ENCODE assay signal across 14 cellular contexts in the genomic region with DNA sequence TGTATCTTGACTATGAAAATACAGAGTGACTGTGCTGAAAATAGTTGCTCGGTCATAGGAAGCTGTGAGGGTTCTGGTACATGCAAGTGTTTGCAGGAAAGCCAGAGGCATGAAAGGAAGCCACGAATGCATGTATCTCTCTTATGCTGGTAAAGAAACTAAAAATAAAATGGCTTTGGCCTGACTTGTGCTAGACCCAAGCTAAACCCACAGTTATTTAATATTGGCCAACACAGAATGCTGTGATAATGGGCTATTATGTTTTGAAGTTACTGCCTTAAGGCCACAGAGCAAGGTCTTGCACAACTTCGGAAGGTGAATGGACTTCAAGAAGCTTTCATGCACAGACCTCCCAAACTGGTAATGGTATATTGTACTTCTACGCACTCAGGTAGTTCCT.
DNase-seq lines count a peak whose midpoint lies in the region; ATAC-seq and TF ChIP-seq lines count a peak whose summit lies in the region.
"Had no signal": no experiment of that assay in that cellular context is flagged by ENCODE, and none has a peak within 500 bp of the region (broad histone marks: within the 10 kb centered on the region; RNA-seq: fewer than 3 reads in every experiment).

No MANE protein-coding gene starts in this region.

- H3K79me1 ChIP-seq in trophoblast cell (ENCODE audit: low read length): no peaks in the 10 kb centered on the region

- H3K27ac Mint-ChIP-seq in CD4-positive, alpha-beta T cell: no peak overlapping the region
- H3K27ac Mint-ChIP-seq: CD8-positive, alpha-beta memory T cell had no signal

- H3K4me1 ChIP-seq in trophoblast cell (ENCODE audit: control insufficient read depth in 1 of 2, insufficient read depth in 2 of 2, low read length in 2 of 2): no peaks in the 10 kb centered on the region

- TF ChIP-seq CTCF in CD4-positive, alpha-beta T cell (IDR thresholded peaks at IDR 0.05): no peak

- no peak overlapping the region for H3K14ac ChIP-seq in trophoblast cell (ENCODE audit: low read length)

- no peak overlapping the region for H3K23ac ChIP-seq in trophoblast cell (ENCODE audit: low read length)

- H3K36me3 ChIP-seq in trophoblast cell (ENCODE audit: control insufficient read depth in 1 of 2, insufficient read depth in 2 of 2, low read length in 2 of 2): no peaks in the 10 kb centered on the region

- H4K8ac ChIP-seq in trophoblast cell (ENCODE audit: low read depth, low read length): no peak overlapping the region

- POLR2A ChIA-PET in CD4-positive, alpha-beta T cell (lab: Charles Lee): no interaction called here

- no peaks in the 10 kb centered on the region for H3K4me1 Mint-ChIP-seq in CD4-positive, alpha-beta T cell (ENCODE audit: low read depth)
- H3K4me1 Mint-ChIP-seq: CD8-positive, alpha-beta memory T cell had no signal

- WGBS in trophoblast cell (ENCODE audit: extremely low coverage, insufficient coverage, insufficient read length): no CpG with 5 or more reads among the region's 4 CpGs

- H3K27me3 Mint-ChIP-seq in CD4-positive, alpha-beta T cell: no peaks in the 10 kb centered on the region
- H3K27me3 Mint-ChIP-seq: CD8-positive, alpha-beta memory T cell had no signal

- no peak overlapping the region for H2AK5ac ChIP-seq in trophoblast cell (ENCODE audit: low read length)

- H3K4ac ChIP-seq in trophoblast cell (ENCODE audit: low read depth, low read length): no peak overlapping the region

- no peaks in the 10 kb centered on the region for H3K9me3 Mint-ChIP-seq in CD4-positive, alpha-beta T cell

- no peak overlapping the region for H3K9ac ChIP-seq in trophoblast cell (ENCODE audit: low read length)

- H3K9me3 ChIP-seq in trophoblast cell (ENCODE audit: insufficient read depth, low read depth, low read length): no peaks in the 10 kb centered on the region
- no peaks in the 10 kb centered on the region for H3K9me3 ChIP-seq in CD4-positive, alpha-beta T cell (ENCODE audit: control insufficient read depth, low read length)

- H3K18ac ChIP-seq in trophoblast cell (ENCODE audit: low read length): no peak overlapping the region

- CTCF ChIA-PET in CD4-positive, alpha-beta T cell (lab: Charles Lee): no interaction called here

- no peaks in the 10 kb centered on the region for H3K27me3 ChIP-seq in trophoblast cell (ENCODE audit: insufficient read depth, low read length)
- H3K27me3 ChIP-seq in CD4-positive, alpha-beta T cell (ENCODE audit: control insufficient read depth, insufficient read depth, low read length): no peaks in the 10 kb centered on the region

- H3K79me2 ChIP-seq in trophoblast cell (ENCODE audit: control insufficient read depth, insufficient read depth, low read length, poor library complexity): no peaks in the 10 kb centered on the region

- H3K4me2 ChIP-seq in trophoblast cell (ENCODE audit: low read length): no peak overlapping the region

- no peak overlapping the region for H2AFZ ChIP-seq in trophoblast cell (ENCODE audit: insufficient read depth, low read length, poor library complexity)

- no peak for ATAC-seq in GM18520 (IDR thresholded peaks at IDR 0.05; ENCODE audit: unreplicated experiment)
- ATAC-seq in CD4-positive, alpha-beta T cell (ENCODE audit: poor library complexity): no peak

- no peak overlapping the region for H3K4me3 Mint-ChIP-seq in CD4-positive, alpha-beta T cell
- H3K4me3 Mint-ChIP-seq: CD8-positive, alpha-beta memory T cell had no signal

- H4K91ac ChIP-seq in trophoblast cell (ENCODE audit: low read depth, low read length): no peak overlapping the region

- intact Hi-C loops in CD4-positive, alpha-beta T cell (cut with DNase I, micrococcal nuclease): no loop called here

- no peak overlapping the region for H2BK12ac ChIP-seq in trophoblast cell (ENCODE audit: low read length)

- no peak overlapping the region for H4K12ac ChIP-seq in trophoblast cell (ENCODE audit: low read depth, low read length)

- DNase-seq in GDM1 (lab: John Stamatoyannopoulos, UW) (peak; percentile 52), amniotic epithelial cell (ENCODE audit: low read depth) (peak; percentile 67), fibroblast of gingiva (ENCODE audit: low read depth) (peak; percentile 54), trophoblast cell (peak; percentile 45 to 82), DMS53 (lab: John Stamatoyannopoulos, UW) (no peak), SHP77 (lab: John Stamatoyannopoulos, UW) (no peak)
- DNase-seq in CD4-positive, alpha-beta T cell: no peak
- DNase-seq: CD8-positive, alpha-beta memory T cell; HCEC 1CT; MV-4-11; NCI-H146; NCI-H2081 treated with DMSO at 0.1 percent for 48 hours; NCI-H524 treated with DMSO at 0.1 percent for 48 hours had no signal

- no peak overlapping the region for H3K4me3 ChIP-seq in trophoblast cell (ENCODE audit: low read depth, low read length)

- no peak overlapping the region for H2BK120ac ChIP-seq in trophoblast cell (ENCODE audit: insufficient read depth, low read length, poor library complexity)

- no peak overlapping the region for H2BK5ac ChIP-seq in trophoblast cell (ENCODE audit: low read depth, low read length, poor library complexity)

- no peak overlapping the region for H3K27ac ChIP-seq in trophoblast cell (ENCODE audit: low read depth, low read length)
- H3K27ac ChIP-seq in CD4-positive, alpha-beta T cell (ENCODE audit: low read depth, low read length): no peak overlapping the region

- no peaks in the 10 kb centered on the region for H3K36me3 Mint-ChIP-seq in CD4-positive, alpha-beta T cell (ENCODE audit: low read depth)
- H3K36me3 Mint-ChIP-seq: CD8-positive, alpha-beta memory T cell had no signal

Comparison
In these comparisons a context has a peak if more than half of its experiments do, and no peak if none do; other contexts are left out.
1. DNase-seq: peak in GDM1 (single experiment), amniotic epithelial cell (single experiment), fibroblast of gingiva (single experiment) and trophoblast cell (2 of 2); none in DMS53 (single experiment), SHP77 (0 of 2) and CD4-positive, alpha-beta T cell (0 of 10).